1 cellular context compared by ENCODE assay signal in genomic region chr10:124106241-124106905, GRCh38.
TF ChIP-seq lines count a peak whose summit lies in the region.

No MANE protein-coding gene starts in this region.

TF ChIP-seq in HepG2, 621 proteins besides CTCF, POLR2A, EP300 and RAD21 (continued from another document):
- TF ChIP-seq MATR3 (CRISPR knock-in tag; IDR thresholded peaks at IDR 0.05) (no peak), SALL1 (CRISPR knock-in tag; IDR thresholded peaks at IDR 0.05) (no peak), PCBP2 (optimal IDR thresholded peaks at IDR 0.05; ENCODE audit: low read depth, low read length, poor library complexity, severe bottlenecking) (no peak)
